In genomic region chr9:73742412-73742811, GRCh38 we compare ENCODE assay signal across 6 cellular contexts.
"Had no signal": no experiment of that assay in that cellular context is flagged by ENCODE, and none has a peak within 500 bp of the region (broad histone marks: within the 10 kb centered on the region; RNA-seq: fewer than 3 reads in every experiment).

No MANE protein-coding gene starts in this region.

- H3K27ac ChIP-seq: HL-60 had no signal

- ATAC-seq: GM23338, HepG2 had no signal

- H2AFZ ChIP-seq: GM23338 had no signal

- H3K4me2 ChIP-seq: GM23338 had no signal

- H3K4me3 ChIP-seq: GM23338 had no signal

- DNase-seq: H9, HCEC 1CT, KBM-7 had no signal
